Comparison of ENCODE assay signal across 8 cellular contexts in the genomic region with DNA sequence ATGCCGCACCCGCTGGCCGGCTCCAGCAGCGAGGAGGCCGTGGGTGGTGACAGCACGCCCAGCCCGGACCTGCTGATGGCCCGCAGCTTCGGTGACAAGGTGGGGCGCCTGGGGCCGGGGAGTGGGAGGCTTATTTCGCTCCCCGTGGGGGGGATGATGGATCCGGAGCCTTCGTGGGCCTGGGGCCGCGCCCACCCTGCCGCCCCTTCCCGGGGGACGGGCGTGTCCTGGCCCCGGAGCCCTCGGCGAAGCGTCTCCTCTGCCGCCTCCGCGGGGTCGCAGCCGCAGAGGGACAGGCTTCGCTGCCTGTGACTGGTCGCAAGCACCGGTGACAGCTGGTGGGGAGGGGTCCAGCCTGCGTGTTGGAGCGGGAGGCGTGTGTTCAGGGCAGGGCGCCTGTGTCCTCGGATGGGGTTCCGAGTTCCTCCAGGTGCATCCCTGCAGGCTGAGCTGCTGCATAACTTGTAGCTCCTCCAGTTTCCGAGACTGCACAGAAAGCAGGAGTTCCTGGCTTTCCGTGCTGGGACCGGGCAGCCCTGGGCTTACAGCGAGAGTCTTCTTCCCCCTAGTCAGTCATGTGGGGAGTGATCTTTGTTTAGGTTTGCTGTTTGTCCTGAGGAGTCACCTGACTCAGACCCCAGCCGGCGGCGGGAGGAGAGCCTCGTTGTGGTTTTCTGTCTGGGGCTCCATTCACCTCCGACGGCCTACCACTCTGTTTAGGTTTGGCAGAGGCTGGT. TPM values are rescaled to one million over a fixed set of nuclear protein-coding genes. Genes with fewer than 3 reads are reported as not detected.
DNase-seq lines count a peak whose midpoint lies in the region; ATAC-seq and TF ChIP-seq lines count a peak whose summit lies in the region.

No MANE protein-coding gene starts in this region.

- no peak for TF ChIP-seq RAD21 in Ishikawa (IDR thresholded peaks at IDR 0.05; ENCODE audit: low read depth)

- peak; percentile 26 for ATAC-seq in GM21619 (IDR thresholded peaks at IDR 0.05; ENCODE audit: unreplicated experiment)
- peak; percentile 7 for ATAC-seq in activated naive CD8-positive, alpha-beta T cell treated with anti-CD3 and anti-CD28 coated beads, Interleukin-2, amount 10 ng/mL, durations not matched to agents 7 days and 5 days (ENCODE audit: low read depth)
- ATAC-seq in Right ventricle myocardium inferior = peak; percentile 9
- ATAC-seq in omental fat pad (ENCODE audit: low FRiP score) = peak; percentile 36

- POLR2A ChIA-PET in activated naive CD8-positive, alpha-beta T cell treated with anti-CD3 and anti-CD28 coated beads, Interleukin-2, amount 10 ng/mL, durations not matched to agents 7 days and 5 days (lab: Charles Lee) = interaction anchor here (1.0 to 3.2 kb wide), 5 partner anchors 31 to 418 kb away, joined by 3 to 22 read pairs (median 9); partner anchors contain the start of genes HSDL2, INIP, KIAA1958 and PTBP3

- peaks cover 69% of the 10 kb centered on the region for H3K4me1 Mint-ChIP-seq in activated naive CD8-positive, alpha-beta T cell treated with anti-CD3 and anti-CD28 coated beads, Interleukin-2, amount 10 ng/mL, durations not matched to agents 7 days and 5 days

- DNase-seq in DMS53 treated with DMSO at 0.1 percent for 48 hours (lab: John Stamatoyannopoulos, UW; ENCODE audit: unreplicated experiment) = peak; percentile 43
- DNase-seq in SHP77 (lab: John Stamatoyannopoulos, UW) = peak; percentile 36 to 66
- DNase-seq in activated naive CD8-positive, alpha-beta T cell treated with anti-CD3 and anti-CD28 coated beads, Interleukin-2, amount 10 ng/mL, durations not matched to agents 7 days and 5 days = peak; percentile 55
- DNase-seq in Right ventricle myocardium inferior (ENCODE audit: missing footprints) = peak; percentile 75
- DNase-seq in omental fat pad (ENCODE audit: low spot score) = peak; percentile 32
- DNase-seq in GOT3 (lab: John Stamatoyannopoulos, UW) = no peak

- peaks cover 7% of the 10 kb centered on the region for H3K36me3 Mint-ChIP-seq in activated naive CD8-positive, alpha-beta T cell treated with anti-CD3 and anti-CD28 coated beads, Interleukin-2, amount 10 ng/mL, durations not matched to agents 7 days and 5 days

- peak overlapping the region; percentile 83 for H3K4me3 Mint-ChIP-seq in activated naive CD8-positive, alpha-beta T cell treated with anti-CD3 and anti-CD28 coated beads, Interleukin-2, amount 10 ng/mL, durations not matched to agents 7 days and 5 days

- no peaks in the 10 kb centered on the region for H3K9me3 Mint-ChIP-seq in activated naive CD8-positive, alpha-beta T cell treated with anti-CD3 and anti-CD28 coated beads, Interleukin-2, amount 10 ng/mL, durations not matched to agents 7 days and 5 days

- H3K27ac Mint-ChIP-seq in activated naive CD8-positive, alpha-beta T cell treated with anti-CD3 and anti-CD28 coated beads, Interleukin-2, amount 10 ng/mL, durations not matched to agents 7 days and 5 days = peak overlapping the region; percentile 56

- no peaks in the 10 kb centered on the region for H3K27me3 Mint-ChIP-seq in activated naive CD8-positive, alpha-beta T cell treated with anti-CD3 and anti-CD28 coated beads, Interleukin-2, amount 10 ng/mL, durations not matched to agents 7 days and 5 days

- intact Hi-C loops in Right ventricle myocardium inferior (cut with DNase I) = loop anchor here (2.0 kb wide), 1 partner anchor 32 kb away; the partner anchor contains the start of gene INIP

- no peak for TF ChIP-seq EP300 in Ishikawa (IDR thresholded peaks at IDR 0.05; ENCODE audit: borderline replicate concordance)

- TF ChIP-seq CTCF in omental fat pad (IDR thresholded peaks at IDR 0.05) = no peak

TF ChIP-seq in Ishikawa, 13 proteins besides CTCF, POLR2A, EP300 and RAD21:
- TF ChIP-seq YY1 (IDR thresholded peaks at IDR 0.05; ENCODE audit: low read depth) (no peak), REST (IDR thresholded peaks at IDR 0.05; ENCODE audit: low read depth) (no peak), CEBPB (IDR thresholded peaks at IDR 0.05) (no peak), ZBTB7A (IDR thresholded peaks at IDR 0.05; ENCODE audit: low read depth) (no peak), FOXM1 (IDR thresholded peaks at IDR 0.05; ENCODE audit: borderline replicate concordance, low read depth) (no peak), MAX (IDR thresholded peaks at IDR 0.05) (no peak; the same call in 1 of the 2 replicates), EGR1 (IDR thresholded peaks at IDR 0.05) (no peak), TEAD4 (IDR thresholded peaks at IDR 0.05) (no peak)
- TF ChIP-seq, protein P1, sequence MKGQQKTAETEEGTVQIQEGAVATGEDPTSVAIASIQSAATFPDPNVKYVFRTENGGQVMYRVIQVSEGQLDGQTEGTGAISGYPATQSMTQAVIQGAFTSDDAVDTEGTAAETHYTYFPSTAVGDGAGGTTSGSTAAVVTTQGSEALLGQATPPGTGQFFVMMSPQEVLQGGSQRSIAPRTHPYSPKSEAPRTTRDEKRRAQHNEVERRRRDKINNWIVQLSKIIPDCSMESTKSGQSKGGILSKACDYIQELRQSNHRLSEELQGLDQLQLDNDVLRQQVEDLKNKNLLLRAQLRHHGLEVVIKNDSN (IDR thresholded peaks at IDR 0.05) = peak; percentile 69

RNA-seq across cellular contexts. Expression of gene SNX30, which starts 0.7 kb away (rescaled TPM):
- total RNA-seq in activated naive CD8-positive, alpha-beta T cell treated with anti-CD3 and anti-CD28 coated beads, Interleukin-2, amount 10 ng/mL, durations not matched to agents 7 days and 5 days = 1 to 10 TPM; 9.0 to 9.6 TPM
- total RNA-seq in Right ventricle myocardium inferior = 5.0 TPM
- 10 to 100 TPM in 3 of 4 donors, 1 to 10 TPM in 1; 8.9 to 27.5 (median 11.6) TPM for total RNA-seq in omental fat pad

RNA-seq across cellular contexts. Expression of gene INIP, which starts 33.3 kb away (rescaled TPM):
- total RNA-seq in activated naive CD8-positive, alpha-beta T cell treated with anti-CD3 and anti-CD28 coated beads, Interleukin-2, amount 10 ng/mL, durations not matched to agents 7 days and 5 days = 10 to 100 TPM; 29.4 to 29.8 TPM
- total RNA-seq in Right ventricle myocardium inferior (17.0 TPM), omental fat pad (10 to 100 TPM; 11.2 to 16.1 (median 13.6) TPM)
